Comparison of ENCODE assay signal across 20 cellular contexts in genomic region chr5:111142932-111143331, GRCh38. TPM values are rescaled to one million over a fixed set of nuclear protein-coding genes. Genes with fewer than 3 reads are reported as not detected.
DNase-seq lines count a peak whose midpoint lies in the region; ATAC-seq, FAIRE-seq and TF ChIP-seq lines count a peak whose summit lies in the region.
"Had no signal": no experiment of that assay in that cellular context is flagged by ENCODE, and none has a peak within 500 bp of the region (broad histone marks: within the 10 kb centered on the region; RNA-seq: fewer than 3 reads in every experiment).

No MANE protein-coding gene starts in this region.

- H3K4me1 ChIP-seq in DND-41 (ENCODE audit: insufficient read depth, low read length) (peaks cover 5% of the 10 kb centered on the region; the same call in 1 of the 2 replicates), GM12878 (ENCODE audit: control insufficient read depth, insufficient read depth, low read length) (peaks cover 9% of the 10 kb centered on the region), right atrium auricular region (peaks cover 0 to 5% of the 10 kb centered on the region in 2 donors)
- H3K4me1 ChIP-seq: HAP-1 had no signal

- H3K27me3 ChIP-seq in DND-41 (ENCODE audit: insufficient read depth, low read length, poor library complexity) = no peaks in the 10 kb centered on the region
- H3K27me3 ChIP-seq in GM12878 (replicated peaks in 1 of 2; ENCODE audit: control insufficient read depth in 2 of 2, insufficient read depth in 2 of 2, low read length in 1 of 2) = no peaks in the 10 kb centered on the region
- H3K27me3 ChIP-seq in right atrium auricular region = no peaks in the 10 kb centered on the region

- H3K4me3 ChIP-seq in DND-41 (ENCODE audit: low read depth in 1 of 2, low read length in 2 of 2) = no peak overlapping the region
- H3K4me3 ChIP-seq in GM12878 = no peak overlapping the region
- H3K4me3 ChIP-seq in fibroblast of the aortic adventitia (ENCODE audit: low read depth, low read length) = no peak overlapping the region
- no peak overlapping the region for H3K4me3 ChIP-seq in right atrium auricular region
- H3K4me3 ChIP-seq: HAP-1, thoracic aorta had no signal

- TF ChIP-seq CTCF in DND-41 (IDR thresholded peaks at IDR 0.05; ENCODE audit: borderline replicate concordance, extremely low read depth, low read length, poor library complexity, severe bottlenecking) (peak; percentile 26), GM12878 (IDR thresholded peaks at IDR 0.05 in 2 of 3, conservative IDR thresholded peaks at IDR 0.05 in 1 of 3; ENCODE audit: control insufficient read depth in 2 of 3, extremely low read depth in 1 of 3, insufficient read depth in 1 of 3, low read depth in 3 of 3, low read length in 3 of 3) (peak in 2 of 3 experiments; percentile 21 to 32; a peak in 4 of 6 replicates), fibroblast of the aortic adventitia (IDR thresholded peaks at IDR 0.05; ENCODE audit: insufficient read depth, low read length) (no peak), right atrium auricular region (IDR thresholded peaks at IDR 0.05) (no peak)

- no peak for FAIRE-seq in GM12878 (lab: Jason Lieb, UNC)
- FAIRE-seq: GM18507 had no signal

- H3K9me3 ChIP-seq in DND-41 (ENCODE audit: insufficient read depth, low read length, severe bottlenecking) (no peaks in the 10 kb centered on the region), GM12878 (replicated peaks; ENCODE audit: control insufficient read depth, insufficient read depth, low read length) (no peaks in the 10 kb centered on the region), right atrium auricular region (no peaks in the 10 kb centered on the region)
- H3K9me3 ChIP-seq: HAP-1, thoracic aorta had no signal

- H3K36me3 ChIP-seq in DND-41 (ENCODE audit: insufficient read depth, low read length) (no peaks in the 10 kb centered on the region), GM12878 (ENCODE audit: control insufficient read depth in 2 of 2, insufficient read depth in 2 of 2, low read length in 1 of 2) (no peaks in the 10 kb centered on the region), right atrium auricular region (no peaks in the 10 kb centered on the region)
- H3K36me3 ChIP-seq: HAP-1, thoracic aorta had no signal

- 83% methylated on average over 4 of the region's 4 CpGs for WGBS in GM12878 (ENCODE audit: insufficient coverage, insufficient replicate concordance, low lambda C conversion rate, missing lambda C conversion rate)

- TF ChIP-seq RAD21 in GM12878 (IDR thresholded peaks at IDR 0.05; ENCODE audit: insufficient read depth, low read depth, low read length) = peak; percentile 46

- POLR2A ChIA-PET in GM12878 (lab: Charles Lee) = no interaction called here

- SMC1A ChIA-PET in GM12878 (lab: Charles Lee; ENCODE audit: uncharacterized antibody, unreplicated experiment) = interaction anchor here (1.2 kb wide), 1 partner anchor 10 kb away, joined by 3 read pairs; no protein-coding TSS in a partner anchor

- no peak overlapping the region for H2AFZ ChIP-seq in DND-41 (ENCODE audit: low read depth, low read length)
- no peak overlapping the region for H2AFZ ChIP-seq in GM12878 (ENCODE audit: control insufficient read depth, low read depth, low read length)

- H3K9ac ChIP-seq in DND-41 (ENCODE audit: low read depth, low read length) (no peak overlapping the region), GM12878 (ENCODE audit: control insufficient read depth, insufficient read depth, low read length) (no peak overlapping the region)

- CTCF ChIA-PET in GM12878 (lab: Yijun Ruan, JAX) = interaction anchor here (1.2 to 1.4 kb wide), 2 partner anchors 385 to 389 kb away, joined by 3 read pairs; no protein-coding TSS in a partner anchor

- ATAC-seq in DND-41 (ENCODE audit: insufficient read depth, low read depth) (no peak), GM12878 (no peak), GM19324 (IDR thresholded peaks at IDR 0.05; ENCODE audit: low FRiP score, unreplicated experiment) (no peak)
- ATAC-seq: CD8-positive, alpha-beta T cell; esophagus mucosa had no signal

- DNase-seq in DND-41 (no peak), HT1080 (ENCODE audit: low read depth) (peak; percentile 10), GM12878 (ENCODE audit: low read depth, low spot score) (no peak), fibroblast of the aortic adventitia (ENCODE audit: low read depth) (peak; percentile 22), islet precursor cell (no peak), AML-193 (lab: John Stamatoyannopoulos, UW) (no peak), right atrium auricular region (ENCODE audit: low spot score) (no peak)
- DNase-seq: activated CD4-positive, alpha-beta T cell treated with anti-CD3 and anti-CD28 coated beads for 48 hours; activated effector memory CD4-positive, alpha-beta T cell treated with anti-CD3 and anti-CD28 coated beads, Interleukin-2, amount 50 U/mL, for 16 hours; CD8-positive, alpha-beta T cell; head of caudate nucleus; NCI-H1930; NCI-H345; retina; RPMI8226 had no signal

- H4K20me1 ChIP-seq in DND-41 (ENCODE audit: insufficient read depth, low read length) (no peaks in the 10 kb centered on the region), GM12878 (ENCODE audit: control insufficient read depth, insufficient read depth) (no peaks in the 10 kb centered on the region)

- H3K4me2 ChIP-seq in DND-41 (ENCODE audit: insufficient read depth, low read length) (no peak overlapping the region), GM12878 (ENCODE audit: control insufficient read depth, insufficient read depth) (no peak overlapping the region)

- RAD21 ChIA-PET in GM12878 (lab: Charles Lee; ENCODE audit: unreplicated experiment) = no interaction called here

- BruUV-seq in GM12878 (replicated peaks; lab: Mats Ljungman, UMichigan) = no TSS peak

- no peak for TF ChIP-seq POLR2A in GM12878 (IDR thresholded peaks at IDR 0.05; ENCODE audit: low read depth, low read length)

- H3K27ac ChIP-seq in DND-41 (ENCODE audit: low read length) (no peak overlapping the region), GM12878 (ENCODE audit: control insufficient read depth, insufficient read depth) (no peak overlapping the region), right atrium auricular region (no peak overlapping the region)
- H3K27ac ChIP-seq: thoracic aorta had no signal

- TF ChIP-seq EP300 in GM12878 (IDR thresholded peaks at IDR 0.05; ENCODE audit: borderline replicate concordance in 1 of 2, control insufficient read depth in 1 of 2, low read depth in 2 of 2, low read length in 2 of 2) = no peak

- in situ Hi-C loops in GM12878 (cut with MboI) = no loop called here

- intact Hi-C loops in GM12878 (cut with micrococcal nuclease; ENCODE audit: unreplicated experiment) = no loop called here

- H3K79me2 ChIP-seq in DND-41 (ENCODE audit: insufficient read depth, low read length) = no peaks in the 10 kb centered on the region
- no peaks in the 10 kb centered on the region for H3K79me2 ChIP-seq in GM12878 (ENCODE audit: control insufficient read depth, insufficient read depth, low read length)

TF ChIP-seq in GM12878, 131 proteins besides CTCF, POLR2A, EP300 and RAD21 (continues in another document):
- TF ChIP-seq HDAC6 (IDR thresholded peaks at IDR 0.05; ENCODE audit: unreplicated experiment) = no peak
- no peak for TF ChIP-seq SMAD1 (IDR thresholded peaks at IDR 0.05; ENCODE audit: low read depth, partially characterized antibody)
- TF ChIP-seq TBL1XR1 (IDR thresholded peaks at IDR 0.05; ENCODE audit: low read depth, low read length) = no peak
- TF ChIP-seq FOS (IDR thresholded peaks at IDR 0.05; ENCODE audit: borderline replicate concordance, extremely low read depth, insufficient read length) = no peak
- TF ChIP-seq SREBF1 (IDR thresholded peaks at IDR 0.05; ENCODE audit: low read length) = no peak
- no peak for TF ChIP-seq RELB (IDR thresholded peaks at IDR 0.05; ENCODE audit: low read depth)
- no peak for TF ChIP-seq NR2F1 (conservative IDR thresholded peaks at IDR 0.05)
- TF ChIP-seq CBX3 (IDR thresholded peaks at IDR 0.05; ENCODE audit: borderline replicate concordance, low read depth) = no peak
- TF ChIP-seq EED (IDR thresholded peaks at IDR 0.05; ENCODE audit: low read depth) = no peak
- TF ChIP-seq CEBPB (IDR thresholded peaks at IDR 0.05; ENCODE audit: borderline replicate concordance in 1 of 2, low read depth in 2 of 2, low read length in 2 of 2) = no peak

RNA-seq across cellular contexts. Expression of gene WDR36, which starts 50.8 kb away (rescaled TPM):
- total RNA-seq in HT1080 (2014; rRNA removed; shearing (Covaris generic)) = 50.3 and 53.2 TPM in 2 replicates
- polyA plus RNA-seq in HT1080 (2015; cell fraction: cytosol; rRNA removed) = 25.9 and 34.4 TPM in 2 replicates
- 100 and 110 TPM in 2 replicates for polyA plus RNA-seq in HT1080 (2015; cell fraction: nucleus; rRNA removed)
- 107 and 108 TPM in 2 replicates for total RNA-seq in GM12878 (2013; cell fraction: nucleolus; rRNA removed)
- total RNA-seq in GM12878 (2014; rRNA removed) (53.8 and 60.1 TPM in 2 replicates), GM12878 (2014; rRNA removed; fragmentation: Illumina TruSeq; extraction: Trizol) (46.4 and 48.2 TPM in 2 replicates), GM12878 (2021) (45.9 and 49.5 TPM in 2 replicates), fibroblast of the aortic adventitia (ENCODE audit: low replicate concordance) (46.0 and 90.8 TPM in 2 replicates), right atrium auricular region (10 to 100 TPM; 10.5 to 12.6 TPM)
- 11.0 TPM for polyA plus RNA-seq in GM12878 (2011; ENCODE audit: low read depth)
- polyA plus RNA-seq in GM12878 (2011; rRNA removed) (58.8 and 82.1 TPM in 2 replicates), GM12878 (2014; fragmentation: Illumina TruSeq; extraction: Trizol) (36.5 and 37.5 TPM in 2 replicates), GM12878 (2014; fragmentation: Nextera tagmentation; extraction: Ambion mirVana) (10 to 100 TPM; 13.3 to 22.5 TPM), GM12878 (2014; rRNA removed) (25.5 and 26.2 TPM in 2 replicates), GM12878 (2016; fragmentation: Nextera tagmentation; extraction: Ambion mirVana) (10 to 100 TPM; 55.0 to 61.8 TPM)
- polyA plus RNA-seq in GM12878 (2011; cell fraction: cytosol; rRNA removed) = 20.8 and 21.3 TPM in 2 replicates
- 46.9 and 48.9 TPM in 2 replicates for polyA plus RNA-seq in GM12878 (2011; cell fraction: nucleus; rRNA removed)
- polyA plus RNA-seq in GM12878 (2012) = 12.0 and 17.6 TPM in 2 replicates
- polyA minus RNA-seq in GM12878 (2011; rRNA and poly(A)+ RNA removed) = 69.2 and 87.6 TPM in 2 replicates
- 24.9 and 34.3 TPM in 2 replicates for polyA minus RNA-seq in GM12878 (2011; cell fraction: cytosol; rRNA and poly(A)+ RNA removed)
- 80.3 and 130 TPM in 2 replicates for polyA minus RNA-seq in GM12878 (2011; cell fraction: nucleus; rRNA and poly(A)+ RNA removed)

Comparison
In these comparisons a context has a peak if more than half of its experiments do, and no peak if none do; other contexts are left out.
1. DNase-seq: peak in HT1080 (single experiment) and fibroblast of the aortic adventitia (single experiment); none in DND-41 (single experiment), GM12878 (single experiment), islet precursor cell (single experiment), AML-193 (0 of 2) and right atrium auricular region (single experiment).
2. CTCF ChIP-seq: peak in DND-41 (single experiment) and GM12878 (2 of 3); none in fibroblast of the aortic adventitia (single experiment) and right atrium auricular region (0 of 2).